Comparison of ENCODE assay signal across 8 cellular contexts in genomic region chr6:14664112-14664592, GRCh38.
DNase-seq lines count a peak whose midpoint lies in the region; ATAC-seq, FAIRE-seq and TF ChIP-seq lines count a peak whose summit lies in the region.
"Had no signal": no experiment of that assay in that cellular context is flagged by ENCODE, and none has a peak within 500 bp of the region (broad histone marks: within the 10 kb centered on the region; RNA-seq: fewer than 3 reads in every experiment).

No MANE protein-coding gene starts in this region.

- no peak for TF ChIP-seq CTCF in glutamatergic neuron (IDR thresholded peaks at IDR 0.05; ENCODE audit: partially characterized antibody, unreplicated experiment)

- peaks cover 9% of the 10 kb centered on the region for H3K27me3 Mint-ChIP-seq in glutamatergic neuron (ENCODE audit: unreplicated experiment)

- ATAC-seq in GM21717 (IDR thresholded peaks at IDR 0.05; ENCODE audit: unreplicated experiment), result peak; percentile 49

- peak; percentile 65 for FAIRE-seq in GM18507 (lab: Jason Lieb, UNC)
- FAIRE-seq: endothelial cell of umbilical vein had no signal

- peak overlapping the region; percentile 59 for H3K27ac Mint-ChIP-seq in glutamatergic neuron (ENCODE audit: unreplicated experiment)

- H3K36me3 Mint-ChIP-seq in glutamatergic neuron (ENCODE audit: unreplicated experiment), result no peaks in the 10 kb centered on the region

- DNase-seq in GM18507 (ENCODE audit: extremely low spot score, insufficient read length, low read depth) (no peak), NCI-H69 (lab: John Stamatoyannopoulos, UW) (peak; percentile 75), glutamatergic neuron (peak; percentile 57), NCI-H2081 treated with DMSO at 0.1 percent for 48 hours (lab: John Stamatoyannopoulos, UW) (no peak), NCI-H1105 treated with DMSO at 0.1 percent for 48 hours (lab: John Stamatoyannopoulos, UW) (no peak), UCSD-AML1 (lab: John Stamatoyannopoulos, UW; ENCODE audit: unreplicated experiment) (no peak)

- H3K4me1 Mint-ChIP-seq in glutamatergic neuron (ENCODE audit: low read depth, unreplicated experiment), result peaks cover 20% of the 10 kb centered on the region

- peaks cover 12% of the 10 kb centered on the region for H3K9me3 Mint-ChIP-seq in glutamatergic neuron (ENCODE audit: unreplicated experiment)

- peak overlapping the region; percentile 50 for H3K4me3 Mint-ChIP-seq in glutamatergic neuron (ENCODE audit: unreplicated experiment)

Comparison
In these comparisons a context has a peak if more than half of its experiments do, and no peak if none do; other contexts are left out.
1. DNase-seq: peak in NCI-H69 (single experiment) and glutamatergic neuron (single experiment); none in GM18507 (single experiment), NCI-H2081 treated with DMSO at 0.1 percent for 48 hours (single experiment), NCI-H1105 treated with DMSO at 0.1 percent for 48 hours (single experiment) and UCSD-AML1 (single experiment).